In the genomic region with DNA sequence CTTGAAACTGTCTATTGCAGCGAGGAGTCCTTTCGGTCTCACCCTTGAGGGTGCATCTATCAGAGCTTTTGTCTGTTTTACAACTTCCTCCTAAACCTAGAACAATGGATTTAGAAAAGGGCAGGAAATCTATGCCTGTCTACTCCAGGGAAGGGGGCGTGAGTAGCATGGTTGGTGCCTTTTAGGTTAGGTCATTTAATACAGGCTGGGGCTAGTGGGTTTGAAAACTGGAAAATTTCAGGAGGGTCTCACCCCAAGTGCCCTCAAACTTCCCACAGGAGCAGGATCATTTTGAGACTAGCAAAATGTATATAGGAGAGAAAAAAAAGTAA, we compare ENCODE assay signal across 1 cellular context.
TF ChIP-seq lines count a peak whose summit lies in the region.

No MANE protein-coding gene starts in this region.

TF ChIP-seq in H1, 55 proteins besides CTCF, POLR2A, EP300 and RAD21 (continued from another document):
- no peak for TF ChIP-seq HDAC6 (IDR thresholded peaks at IDR 0.05; ENCODE audit: low read depth, low read length)
- TF ChIP-seq NRF1 (IDR thresholded peaks at IDR 0.05; ENCODE audit: low read depth, low read length) = no peak
- no peak for TF ChIP-seq ASH2L (IDR thresholded peaks at IDR 0.05; ENCODE audit: low read length)
- TF ChIP-seq TAF7 (optimal IDR thresholded peaks at IDR 0.05; ENCODE audit: borderline replicate concordance, low read depth, low read length) = no peak
- no peak for TF ChIP-seq RFX5 (IDR thresholded peaks at IDR 0.05; ENCODE audit: borderline replicate concordance, low read depth, low read length)
- TF ChIP-seq SRF (IDR thresholded peaks at IDR 0.05; ENCODE audit: low read depth, low read length) = no peak
- no peak for TF ChIP-seq RXRA (IDR thresholded peaks at IDR 0.05; ENCODE audit: insufficient read depth, low read depth, low read length)
- TF ChIP-seq JUN (IDR thresholded peaks at IDR 0.05; ENCODE audit: low read depth, low read length) = no peak
- no peak for TF ChIP-seq CTBP2 (IDR thresholded peaks at IDR 0.05; ENCODE audit: borderline replicate concordance, insufficient read depth, insufficient read length, low read length)
- no peak for TF ChIP-seq TCF12 (IDR thresholded peaks at IDR 0.05; ENCODE audit: low read depth, low read length)
- TF ChIP-seq BRCA1 (IDR thresholded peaks at IDR 0.05; ENCODE audit: low read depth, low read length) = no peak
- no peak for TF ChIP-seq MAFK (IDR thresholded peaks at IDR 0.05; ENCODE audit: low read depth, low read length)
- no peak for TF ChIP-seq SIN3A (conservative IDR thresholded peaks at IDR 0.05 in 1 of 2, IDR thresholded peaks at IDR 0.05 in 1 of 2; ENCODE audit: low read depth in 1 of 2, low read length in 2 of 2)
- TF ChIP-seq PHF8 (conservative IDR thresholded peaks at IDR 0.05; ENCODE audit: low read depth, low read length) = no peak
- no peak for TF ChIP-seq SIRT6 (IDR thresholded peaks at IDR 0.05; ENCODE audit: low read length)
- no peak for TF ChIP-seq KDM5A (IDR thresholded peaks at IDR 0.05; ENCODE audit: low read length)
- no peak for TF ChIP-seq SP4 (IDR thresholded peaks at IDR 0.05; ENCODE audit: low read length)
